Comparison of ENCODE assay signal across 8 cellular contexts in the genomic region with DNA sequence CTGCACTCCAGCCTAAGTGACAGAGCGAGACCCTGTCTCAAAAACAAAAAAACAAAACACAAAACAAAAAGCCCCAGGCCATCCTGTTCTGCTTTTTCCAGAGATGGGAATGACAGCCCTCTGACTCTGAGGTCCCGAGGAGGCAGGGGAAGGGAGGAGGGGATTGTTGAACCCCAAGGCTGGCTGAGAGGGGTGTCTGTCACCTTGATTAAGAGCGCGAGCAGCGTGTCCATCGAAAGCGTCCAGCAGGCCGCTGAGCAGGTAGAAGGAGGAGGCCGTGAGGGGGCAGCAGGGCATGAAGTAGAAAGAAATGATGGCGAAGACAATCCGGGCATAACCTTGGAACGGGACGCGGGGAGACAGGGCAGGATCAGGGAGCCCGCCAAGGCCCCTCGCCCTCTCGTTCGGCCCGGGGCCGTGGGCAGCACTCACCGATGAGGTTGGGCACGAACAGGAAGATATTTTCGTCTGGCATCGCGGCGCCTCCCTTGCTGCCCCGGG. TPM values are rescaled to one million over a fixed set of nuclear protein-coding genes. Genes with fewer than 3 reads are reported as not detected.
DNase-seq lines count a peak whose midpoint lies in the region; ATAC-seq and TF ChIP-seq lines count a peak whose summit lies in the region.

No MANE protein-coding gene starts in this region.

- no peak for TF ChIP-seq POLR2A in ovary (IDR thresholded peaks at IDR 0.05)

- H3K27ac ChIP-seq in CD8-positive, alpha-beta memory T cell (ENCODE audit: low read depth, low read length) = peak overlapping the region; percentile 92
- H3K27ac ChIP-seq in ovary = peak overlapping the region; percentile 89 to 93

- H3K4me3 ChIP-seq in CD8-positive, alpha-beta memory T cell (ENCODE audit: low read length) = peak overlapping the region; percentile 89
- H3K4me3 ChIP-seq in HFF-Myc (replicated peaks; ENCODE audit: low read depth, low read length) = peak overlapping the region; percentile 87
- peak overlapping the region; percentile 77 for H3K4me3 ChIP-seq in ovary

- TF ChIP-seq EP300 in ovary (IDR thresholded peaks at IDR 0.05) = no peak

- peak overlapping the region; percentile 84 to 97 (median 93) for H3K4me3 Mint-ChIP-seq in CD8-positive, alpha-beta memory T cell
- H3K4me3 Mint-ChIP-seq in WTC11 = peak overlapping the region; percentile 98

- H3K27me3 ChIP-seq in CD8-positive, alpha-beta memory T cell (ENCODE audit: insufficient read depth, low read length, poor library complexity, severe bottlenecking) = no peaks in the 10 kb centered on the region
- H3K27me3 ChIP-seq in ovary = no peaks in the 10 kb centered on the region

- no peaks in the 10 kb centered on the region for H3K9me3 ChIP-seq in CD8-positive, alpha-beta memory T cell (ENCODE audit: low read length)
- no peaks in the 10 kb centered on the region for H3K9me3 ChIP-seq in ovary

- H3K27me3 Mint-ChIP-seq in CD8-positive, alpha-beta memory T cell = no peaks in the 10 kb centered on the region
- H3K27me3 Mint-ChIP-seq in WTC11 (ENCODE audit: low read depth) = no peaks in the 10 kb centered on the region

- H3K9me3 Mint-ChIP-seq in CD8-positive, alpha-beta memory T cell = no peaks in the 10 kb centered on the region
- no peaks in the 10 kb centered on the region for H3K9me3 Mint-ChIP-seq in WTC11

- POLR2A ChIA-PET in CD8-positive, alpha-beta memory T cell (lab: Charles Lee) = no interaction called here
- POLR2A ChIA-PET in WTC11 (lab: Charles Lee) = interaction anchor here (1.1 to 1.5 kb wide), 4 partner anchors 15 to 133 kb away, joined by 3 to 5 read pairs (median 4); a partner anchor contains a TSS

- no peak for ATAC-seq in WTC11

- CTCF ChIA-PET in CD8-positive, alpha-beta memory T cell (lab: Charles Lee) = interaction anchor here (1.2 to 2.1 kb wide), 3 partner anchors 14 to 163 kb away, joined by 3 to 5 read pairs (median 3); a partner anchor contains a TSS
- CTCF ChIA-PET in WTC11 (lab: Charles Lee) = interaction anchor here (1.1 to 3.8 kb wide), 8 partner anchors 14 to 249 kb away, joined by 3 to 32 read pairs (median 4); a partner anchor contains a TSS

- WGBS in ovary, 3 donors = 1 to 2% (median 2%) methylated on average over 27 of the region's 27 CpGs

- intact Hi-C loops in head of caudate nucleus (cut with DNase I) = loop anchor here (5.0 kb wide), 2 partner anchors 35 to 40 kb away; a partner anchor contains a TSS
- intact Hi-C loops in ovary (cut with DNase I) = loop anchor here in 1 of 4 donors (10.0 kb wide), 1 partner anchor 142 kb away; no protein-coding TSS in a partner anchor

- peaks cover 4 to 39% (median 5%) of the 10 kb centered on the region in 3 donors for H3K36me3 Mint-ChIP-seq in CD8-positive, alpha-beta memory T cell
- H3K36me3 Mint-ChIP-seq in WTC11 = peaks cover 13% of the 10 kb centered on the region

- no peak for TF ChIP-seq CTCF in HFF-Myc (IDR thresholded peaks at IDR 0.05; ENCODE audit: low read depth, low read length, missing control alignments)
- no peak for TF ChIP-seq CTCF in WTC11 (IDR thresholded peaks at IDR 0.05)
- TF ChIP-seq CTCF in ovary (IDR thresholded peaks at IDR 0.05) = no peak

- peaks cover 7% of the 10 kb centered on the region for H3K36me3 ChIP-seq in CD8-positive, alpha-beta memory T cell (ENCODE audit: insufficient read depth, low read length)
- no peaks in the 10 kb centered on the region for H3K36me3 ChIP-seq in ovary

- H3K27ac Mint-ChIP-seq in CD8-positive, alpha-beta memory T cell = peak overlapping the region; percentile 73 to 98 (median 92)
- peak overlapping the region; percentile 86 for H3K27ac Mint-ChIP-seq in WTC11

- no peak for DNase-seq in CD8-positive, alpha-beta memory T cell
- DNase-seq in HFF-Myc (ENCODE audit: extremely low read depth, low read depth) = no peak
- DNase-seq in WTC11 (ENCODE audit: low spot score) = no peak
- peak in 37 of 42 donors; percentile 5 to 64 (median 38) for DNase-seq in head of caudate nucleus
- DNase-seq in ovary = no peak
- DNase-seq in stimulated activated naive CD4-positive, alpha-beta T cell treated with Interleukin-2 at 50 U/mL for 16 hours (lab: John Stamatoyannopoulos, UW) = no peak
- DNase-seq in DMS 273 (lab: John Stamatoyannopoulos, UW; ENCODE audit: unreplicated experiment) = no peak
- DNase-seq in GOT3 (lab: John Stamatoyannopoulos, UW) = no peak

- peaks cover 21% of the 10 kb centered on the region for H3K4me1 ChIP-seq in CD8-positive, alpha-beta memory T cell (ENCODE audit: insufficient read depth, low read length)
- peaks cover 4% of the 10 kb centered on the region for H3K4me1 ChIP-seq in ovary (ENCODE audit: insufficient read depth)

- H3K4me1 Mint-ChIP-seq in CD8-positive, alpha-beta memory T cell = peaks cover 16 to 31% (median 30%) of the 10 kb centered on the region in 3 donors
- peaks cover 8% of the 10 kb centered on the region for H3K4me1 Mint-ChIP-seq in WTC11

TF ChIP-seq in WTC11, 78 proteins besides CTCF, POLR2A, EP300 and RAD21:
- TF ChIP-seq, protein P1, sequence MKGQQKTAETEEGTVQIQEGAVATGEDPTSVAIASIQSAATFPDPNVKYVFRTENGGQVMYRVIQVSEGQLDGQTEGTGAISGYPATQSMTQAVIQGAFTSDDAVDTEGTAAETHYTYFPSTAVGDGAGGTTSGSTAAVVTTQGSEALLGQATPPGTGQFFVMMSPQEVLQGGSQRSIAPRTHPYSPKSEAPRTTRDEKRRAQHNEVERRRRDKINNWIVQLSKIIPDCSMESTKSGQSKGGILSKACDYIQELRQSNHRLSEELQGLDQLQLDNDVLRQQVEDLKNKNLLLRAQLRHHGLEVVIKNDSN (CRISPR knock-in tag; IDR thresholded peaks at IDR 0.05) = no peak
- TF ChIP-seq, protein P2, sequence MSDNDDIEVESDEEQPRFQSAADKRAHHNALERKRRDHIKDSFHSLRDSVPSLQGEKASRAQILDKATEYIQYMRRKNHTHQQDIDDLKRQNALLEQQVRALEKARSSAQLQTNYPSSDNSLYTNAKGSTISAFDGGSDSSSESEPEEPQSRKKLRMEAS (CRISPR knock-in tag; IDR thresholded peaks at IDR 0.05) = peak; percentile 54; the same call in 1 of the 2 replicates
- no peak for TF ChIP-seq CREM (CRISPR knock-in tag; IDR thresholded peaks at IDR 0.05)

RNA-seq across cellular contexts. Expression of a gene that starts 0.6 kb away (rescaled TPM):
- 10 to 100 TPM; 63.9 to 68.4 TPM for total RNA-seq in CD8-positive, alpha-beta memory T cell
- polyA plus RNA-seq in CD8-positive, alpha-beta memory T cell = 109 TPM
- total RNA-seq in WTC11 (2021) = 70.7 to 71.7 TPM (median 70.9 TPM) in 3 replicates
- total RNA-seq in ovary = 100 to 1,000 TPM in 4 of 7 donors, 10 to 100 TPM in 3; 88.2 to 121 (median 110) TPM
- polyA plus RNA-seq in ovary = 100 to 1,000 TPM in 1 of 2 donors, 10 to 100 TPM in 1; 47.6 to 145 TPM

RNA-seq across cellular contexts. Expression of a gene that starts 36.9 kb away (rescaled TPM):
- under 1 TPM; 0.07 to 0.15 TPM for total RNA-seq in CD8-positive, alpha-beta memory T cell
- polyA plus RNA-seq in CD8-positive, alpha-beta memory T cell = not detected
- total RNA-seq in WTC11 (2021) (58.2 to 68.5 TPM (median 64.2 TPM) in 3 replicates), ovary (10 to 100 TPM in 1 of 7 donors, 1 to 10 TPM in 5, under 1 TPM in 1; 0.73 to 13.3 (median 3.1) TPM)
- polyA plus RNA-seq in ovary = 1 to 10 TPM; 2.9 to 5.1 TPM

RNA-seq across cellular contexts. Expression of a gene that starts 37.9 kb away (rescaled TPM):
- total RNA-seq in CD8-positive, alpha-beta memory T cell = 1 to 10 TPM; 1.2 to 1.7 TPM
- not detected for polyA plus RNA-seq in CD8-positive, alpha-beta memory T cell
- total RNA-seq in WTC11 (2021) (17.6 to 26.9 TPM (median 20.2 TPM) in 3 replicates), ovary (1 to 10 TPM in 5 of 7 donors, under 1 TPM in 1, not detected in 1; 0.53 to 7.8 (median 1.6) TPM)
- 1 to 10 TPM in 1 of 2 donors, under 1 TPM in 1; 0.38 to 1.1 TPM for polyA plus RNA-seq in ovary

RNA-seq across cellular contexts. Expression of a gene that starts 42.2 kb away (rescaled TPM):
- 10 to 100 TPM; 54.5 to 55.4 TPM for total RNA-seq in CD8-positive, alpha-beta memory T cell
- polyA plus RNA-seq in CD8-positive, alpha-beta memory T cell = 155 TPM
- total RNA-seq in WTC11 (2021) (8.9 to 10.8 TPM (median 10.0 TPM) in 3 replicates), ovary (100 to 1,000 TPM in 6 of 7 donors, 10 to 100 TPM in 1; 74.2 to 191 (median 138) TPM)
- 10 to 100 TPM; 56.4 to 93.3 TPM for polyA plus RNA-seq in ovary

RNA-seq across cellular contexts. Expression of a gene that starts 46.5 kb away (rescaled TPM):
- 10 to 100 TPM; 41.9 to 44.3 TPM for total RNA-seq in CD8-positive, alpha-beta memory T cell
- polyA plus RNA-seq in CD8-positive, alpha-beta memory T cell = 53.1 TPM
- total RNA-seq in WTC11 (2021) = 60.1 to 69.0 TPM (median 66.8 TPM) in 3 replicates
- 10 to 100 TPM; 41.3 to 83.6 (median 66.6) TPM for total RNA-seq in ovary
- polyA plus RNA-seq in ovary = 10 to 100 TPM; 13.9 to 63.3 TPM

Comparison
In these comparisons a context has a peak if more than half of its experiments do, and no peak if none do; other contexts are left out.
1. DNase-seq: peak in head of caudate nucleus (37 of 42); none in CD8-positive, alpha-beta memory T cell (0 of 5), HFF-Myc (single experiment), WTC11 (single experiment), ovary (0 of 5), stimulated activated naive CD4-positive, alpha-beta T cell treated with Interleukin-2 at 50 U/mL for 16 hours (single experiment), DMS 273 (single experiment) and GOT3 (single experiment).
2. Peak in every context shown above with its lines, with median percentiles within 50 percentile points of each other: H3K4me3 ChIP-seq.